Comparison of ENCODE assay signal across 1 cellular context in the genomic region with DNA sequence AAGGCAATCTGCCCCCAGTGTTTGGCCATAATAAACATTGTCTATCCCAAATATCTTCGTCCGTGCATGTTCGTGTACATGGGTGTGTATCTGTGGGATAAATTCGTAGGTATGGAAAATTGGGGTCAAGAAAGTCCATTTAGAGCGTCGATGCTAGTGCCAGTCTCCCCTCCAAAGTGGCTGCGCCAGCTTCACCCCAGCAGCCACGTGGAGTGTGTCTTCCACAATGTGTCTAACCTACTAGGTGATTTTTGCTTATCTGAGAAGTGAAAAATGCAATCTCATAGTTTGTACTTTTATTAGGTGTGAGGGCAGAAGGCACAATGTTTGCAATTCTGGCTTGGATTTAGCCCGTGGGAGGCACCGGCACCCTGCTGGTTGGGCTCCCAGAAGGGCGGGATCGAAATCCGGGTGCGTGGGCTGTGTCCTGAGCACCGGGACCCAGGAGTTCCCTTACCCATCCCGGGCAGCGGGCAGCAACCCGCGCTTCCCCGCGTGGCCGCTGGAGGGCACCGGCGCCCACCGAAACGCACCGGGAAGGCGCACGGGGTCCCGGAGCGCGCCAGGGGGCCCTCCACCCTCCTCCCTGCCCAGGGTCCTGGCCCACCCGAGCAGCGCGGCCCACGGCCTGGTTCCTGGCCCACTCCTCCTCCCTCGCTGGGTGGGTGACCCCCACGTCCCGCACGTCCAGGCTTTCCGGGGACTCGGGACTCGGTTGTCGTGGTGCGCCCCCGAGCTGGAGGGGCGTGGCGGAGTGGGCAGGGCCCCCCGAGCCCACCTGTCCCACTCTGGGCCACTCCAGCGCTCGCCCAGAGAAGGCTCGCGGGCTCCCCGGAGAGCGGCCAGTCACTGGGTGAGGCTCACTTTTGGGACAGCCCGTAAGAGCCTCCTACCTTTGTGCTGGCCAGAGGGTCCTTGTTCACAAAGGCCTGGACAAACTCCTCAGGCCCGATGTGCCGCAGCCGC.
TF ChIP-seq lines count a peak whose summit lies in the region.

No MANE protein-coding gene starts in this region.

TF ChIP-seq in HepG2, 621 proteins besides CTCF, POLR2A, EP300 and RAD21 (continued from another document and continues in another):
- TF ChIP-seq ZNF503 (CRISPR knock-in tag; IDR thresholded peaks at IDR 0.05): no peak
- no peak for TF ChIP-seq ISX (CRISPR knock-in tag; conservative IDR thresholded peaks at IDR 0.05)
- no peak for TF ChIP-seq U2AF2 (IDR thresholded peaks at IDR 0.05; ENCODE audit: low read depth, low read length)
- TF ChIP-seq ZNF678 (CRISPR knock-in tag; IDR thresholded peaks at IDR 0.05): no peak
- TF ChIP-seq, protein P1, sequence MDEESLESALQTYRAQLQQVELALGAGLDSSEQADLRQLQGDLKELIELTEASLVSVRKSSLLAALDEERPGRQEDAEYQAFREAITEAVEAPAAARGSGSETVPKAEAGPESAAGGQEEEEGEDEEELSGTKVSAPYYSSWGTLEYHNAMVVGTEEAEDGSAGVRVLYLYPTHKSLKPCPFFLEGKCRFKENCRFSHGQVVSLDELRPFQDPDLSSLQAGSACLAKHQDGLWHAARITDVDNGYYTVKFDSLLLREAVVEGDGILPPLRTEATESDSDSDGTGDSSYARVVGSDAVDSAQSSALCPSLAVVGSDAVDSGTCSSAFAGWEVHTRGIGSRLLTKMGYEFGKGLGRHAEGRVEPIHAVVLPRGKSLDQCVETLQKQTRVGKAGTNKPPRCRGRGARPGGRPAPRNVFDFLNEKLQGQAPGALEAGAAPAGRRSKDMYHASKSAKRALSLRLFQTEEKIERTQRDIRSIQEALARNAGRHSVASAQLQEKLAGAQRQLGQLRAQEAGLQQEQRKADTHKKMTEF (CRISPR knock-in tag; IDR thresholded peaks at IDR 0.05): no peak
- TF ChIP-seq SALL2 (CRISPR knock-in tag; IDR thresholded peaks at IDR 0.05): 0 out of 2 replicates have a peak, but pooled peaks have one; percentile 60
- TF ChIP-seq, protein P2, sequence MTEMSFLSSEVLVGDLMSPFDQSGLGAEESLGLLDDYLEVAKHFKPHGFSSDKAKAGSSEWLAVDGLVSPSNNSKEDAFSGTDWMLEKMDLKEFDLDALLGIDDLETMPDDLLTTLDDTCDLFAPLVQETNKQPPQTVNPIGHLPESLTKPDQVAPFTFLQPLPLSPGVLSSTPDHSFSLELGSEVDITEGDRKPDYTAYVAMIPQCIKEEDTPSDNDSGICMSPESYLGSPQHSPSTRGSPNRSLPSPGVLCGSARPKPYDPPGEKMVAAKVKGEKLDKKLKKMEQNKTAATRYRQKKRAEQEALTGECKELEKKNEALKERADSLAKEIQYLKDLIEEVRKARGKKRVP (CRISPR knock-in tag; IDR thresholded peaks at IDR 0.05): no peak
- no peak for TF ChIP-seq ZNF589 (CRISPR knock-in tag; conservative IDR thresholded peaks at IDR 0.05)
- no peak for TF ChIP-seq SOX13 (IDR thresholded peaks at IDR 0.05)
- TF ChIP-seq SOX13 (CRISPR knock-in tag; conservative IDR thresholded peaks at IDR 0.05 in 1 of 2, IDR thresholded peaks at IDR 0.05 in 1 of 2): no peak
- TF ChIP-seq BRF2 (CRISPR knock-in tag; IDR thresholded peaks at IDR 0.05): no peak
- no peak for TF ChIP-seq SYNCRIP (IDR thresholded peaks at IDR 0.05; ENCODE audit: insufficient read depth, low read depth, low read length)
- 0 out of 2 replicates have a peak, but pooled peaks have one; percentile 42 for TF ChIP-seq ZNF232 (CRISPR knock-in tag; IDR thresholded peaks at IDR 0.05; ENCODE audit: borderline replicate concordance)
- no peak for TF ChIP-seq SMARCC2 (IDR thresholded peaks at IDR 0.05)
- no peak for TF ChIP-seq MTA1 (CRISPR knock-in tag; IDR thresholded peaks at IDR 0.05; ENCODE audit: borderline replicate concordance)
- TF ChIP-seq ZFAT (CRISPR knock-in tag; conservative IDR thresholded peaks at IDR 0.05): no peak
- TF ChIP-seq, protein P3, sequence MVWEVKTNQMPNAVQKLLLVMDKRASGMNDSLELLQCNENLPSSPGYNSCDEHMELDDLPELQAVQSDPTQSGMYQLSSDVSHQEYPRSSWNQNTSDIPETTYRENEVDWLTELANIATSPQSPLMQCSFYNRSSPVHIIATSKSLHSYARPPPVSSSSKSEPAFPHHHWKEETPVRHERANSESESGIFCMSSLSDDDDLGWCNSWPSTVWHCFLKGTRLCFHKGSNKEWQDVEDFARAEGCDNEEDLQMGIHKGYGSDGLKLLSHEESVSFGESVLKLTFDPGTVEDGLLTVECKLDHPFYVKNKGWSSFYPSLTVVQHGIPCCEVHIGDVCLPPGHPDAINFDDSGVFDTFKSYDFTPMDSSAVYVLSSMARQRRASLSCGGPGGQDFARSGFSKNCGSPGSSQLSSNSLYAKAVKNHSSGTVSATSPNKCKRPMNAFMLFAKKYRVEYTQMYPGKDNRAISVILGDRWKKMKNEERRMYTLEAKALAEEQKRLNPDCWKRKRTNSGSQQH (CRISPR knock-in tag; IDR thresholded peaks at IDR 0.05; ENCODE audit: low read depth): no peak
- TF ChIP-seq HDAC6 (IDR thresholded peaks at IDR 0.05; ENCODE audit: low read depth, low read length): no peak
- 0 out of 2 replicates have a peak, but pooled peaks have one; percentile 20 for TF ChIP-seq ZNF768 (CRISPR knock-in tag; IDR thresholded peaks at IDR 0.05)
- no peak for TF ChIP-seq SP2 (CRISPR knock-in tag; IDR thresholded peaks at IDR 0.05)
- TF ChIP-seq, protein P4, sequence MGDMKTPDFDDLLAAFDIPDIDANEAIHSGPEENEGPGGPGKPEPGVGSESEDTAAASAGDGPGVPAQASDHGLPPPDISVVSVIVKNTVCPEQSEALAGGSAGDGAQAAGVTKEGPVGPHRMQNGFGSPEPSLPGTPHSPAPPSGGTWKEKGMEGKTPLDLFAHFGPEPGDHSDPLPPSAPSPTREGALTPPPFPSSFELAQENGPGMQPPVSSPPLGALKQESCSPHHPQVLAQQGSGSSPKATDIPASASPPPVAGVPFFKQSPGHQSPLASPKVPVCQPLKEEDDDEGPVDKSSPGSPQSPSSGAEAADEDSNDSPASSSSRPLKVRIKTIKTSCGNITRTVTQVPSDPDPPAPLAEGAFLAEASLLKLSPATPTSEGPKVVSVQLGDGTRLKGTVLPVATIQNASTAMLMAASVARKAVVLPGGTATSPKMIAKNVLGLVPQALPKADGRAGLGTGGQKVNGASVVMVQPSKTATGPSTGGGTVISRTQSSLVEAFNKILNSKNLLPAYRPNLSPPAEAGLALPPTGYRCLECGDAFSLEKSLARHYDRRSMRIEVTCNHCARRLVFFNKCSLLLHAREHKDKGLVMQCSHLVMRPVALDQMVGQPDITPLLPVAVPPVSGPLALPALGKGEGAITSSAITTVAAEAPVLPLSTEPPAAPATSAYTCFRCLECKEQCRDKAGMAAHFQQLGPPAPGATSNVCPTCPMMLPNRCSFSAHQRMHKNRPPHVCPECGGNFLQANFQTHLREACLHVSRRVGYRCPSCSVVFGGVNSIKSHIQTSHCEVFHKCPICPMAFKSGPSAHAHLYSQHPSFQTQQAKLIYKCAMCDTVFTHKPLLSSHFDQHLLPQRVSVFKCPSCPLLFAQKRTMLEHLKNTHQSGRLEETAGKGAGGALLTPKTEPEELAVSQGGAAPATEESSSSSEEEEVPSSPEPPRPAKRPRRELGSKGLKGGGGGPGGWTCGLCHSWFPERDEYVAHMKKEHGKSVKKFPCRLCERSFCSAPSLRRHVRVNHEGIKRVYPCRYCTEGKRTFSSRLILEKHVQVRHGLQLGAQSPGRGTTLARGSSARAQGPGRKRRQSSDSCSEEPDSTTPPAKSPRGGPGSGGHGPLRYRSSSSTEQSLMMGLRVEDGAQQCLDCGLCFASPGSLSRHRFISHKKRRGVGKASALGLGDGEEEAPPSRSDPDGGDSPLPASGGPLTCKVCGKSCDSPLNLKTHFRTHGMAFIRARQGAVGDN (CRISPR knock-in tag; IDR thresholded peaks at IDR 0.05): peak; percentile 42
- no peak for TF ChIP-seq CENPBD1 (CRISPR knock-in tag; IDR thresholded peaks at IDR 0.05; ENCODE audit: borderline replicate concordance, low read depth)
- TF ChIP-seq EEA1 (CRISPR knock-in tag; IDR thresholded peaks at IDR 0.05; ENCODE audit: borderline replicate concordance): 0 out of 2 replicates have a peak, but pooled peaks have one; percentile 26
- no peak for TF ChIP-seq MXD3 (CRISPR knock-in tag; IDR thresholded peaks at IDR 0.05)
- TF ChIP-seq FOXM1 (CRISPR knock-in tag; IDR thresholded peaks at IDR 0.05): no peak
- TF ChIP-seq, protein P5, sequence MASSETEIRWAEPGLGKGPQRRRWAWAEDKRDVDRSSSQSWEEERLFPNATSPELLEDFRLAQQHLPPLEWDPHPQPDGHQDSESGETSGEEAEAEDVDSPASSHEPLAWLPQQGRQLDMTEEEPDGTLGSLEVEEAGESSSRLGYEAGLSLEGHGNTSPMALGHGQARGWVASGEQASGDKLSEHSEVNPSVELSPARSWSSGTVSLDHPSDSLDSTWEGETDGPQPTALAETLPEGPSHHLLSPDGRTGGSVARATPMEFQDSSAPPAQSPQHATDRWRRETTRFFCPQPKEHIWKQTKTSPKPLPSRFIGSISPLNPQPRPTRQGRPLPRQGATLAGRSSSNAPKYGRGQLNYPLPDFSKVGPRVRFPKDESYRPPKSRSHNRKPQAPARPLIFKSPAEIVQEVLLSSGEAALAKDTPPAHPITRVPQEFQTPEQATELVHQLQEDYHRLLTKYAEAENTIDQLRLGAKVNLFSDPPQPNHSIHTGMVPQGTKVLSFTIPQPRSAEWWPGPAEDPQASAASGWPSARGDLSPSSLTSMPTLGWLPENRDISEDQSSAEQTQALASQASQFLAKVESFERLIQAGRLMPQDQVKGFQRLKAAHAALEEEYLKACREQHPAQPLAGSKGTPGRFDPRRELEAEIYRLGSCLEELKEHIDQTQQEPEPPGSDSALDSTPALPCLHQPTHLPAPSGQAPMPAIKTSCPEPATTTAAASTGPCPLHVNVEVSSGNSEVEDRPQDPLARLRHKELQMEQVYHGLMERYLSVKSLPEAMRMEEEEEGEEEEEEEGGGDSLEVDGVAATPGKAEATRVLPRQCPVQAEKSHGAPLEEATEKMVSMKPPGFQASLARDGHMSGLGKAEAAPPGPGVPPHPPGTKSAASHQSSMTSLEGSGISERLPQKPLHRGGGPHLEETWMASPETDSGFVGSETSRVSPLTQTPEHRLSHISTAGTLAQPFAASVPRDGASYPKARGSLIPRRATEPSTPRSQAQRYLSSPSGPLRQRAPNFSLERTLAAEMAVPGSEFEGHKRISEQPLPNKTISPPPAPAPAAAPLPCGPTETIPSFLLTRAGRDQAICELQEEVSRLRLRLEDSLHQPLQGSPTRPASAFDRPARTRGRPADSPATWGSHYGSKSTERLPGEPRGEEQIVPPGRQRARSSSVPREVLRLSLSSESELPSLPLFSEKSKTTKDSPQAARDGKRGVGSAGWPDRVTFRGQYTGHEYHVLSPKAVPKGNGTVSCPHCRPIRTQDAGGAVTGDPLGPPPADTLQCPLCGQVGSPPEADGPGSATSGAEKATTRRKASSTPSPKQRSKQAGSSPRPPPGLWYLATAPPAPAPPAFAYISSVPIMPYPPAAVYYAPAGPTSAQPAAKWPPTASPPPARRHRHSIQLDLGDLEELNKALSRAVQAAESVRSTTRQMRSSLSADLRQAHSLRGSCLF (CRISPR knock-in tag; IDR thresholded peaks at IDR 0.05; ENCODE audit: borderline replicate concordance): no peak
- no peak for TF ChIP-seq ZKSCAN1 (IDR thresholded peaks at IDR 0.05; ENCODE audit: low read length)
- TF ChIP-seq PATZ1 (CRISPR knock-in tag; IDR thresholded peaks at IDR 0.05): no peak
- TF ChIP-seq, protein P6, sequence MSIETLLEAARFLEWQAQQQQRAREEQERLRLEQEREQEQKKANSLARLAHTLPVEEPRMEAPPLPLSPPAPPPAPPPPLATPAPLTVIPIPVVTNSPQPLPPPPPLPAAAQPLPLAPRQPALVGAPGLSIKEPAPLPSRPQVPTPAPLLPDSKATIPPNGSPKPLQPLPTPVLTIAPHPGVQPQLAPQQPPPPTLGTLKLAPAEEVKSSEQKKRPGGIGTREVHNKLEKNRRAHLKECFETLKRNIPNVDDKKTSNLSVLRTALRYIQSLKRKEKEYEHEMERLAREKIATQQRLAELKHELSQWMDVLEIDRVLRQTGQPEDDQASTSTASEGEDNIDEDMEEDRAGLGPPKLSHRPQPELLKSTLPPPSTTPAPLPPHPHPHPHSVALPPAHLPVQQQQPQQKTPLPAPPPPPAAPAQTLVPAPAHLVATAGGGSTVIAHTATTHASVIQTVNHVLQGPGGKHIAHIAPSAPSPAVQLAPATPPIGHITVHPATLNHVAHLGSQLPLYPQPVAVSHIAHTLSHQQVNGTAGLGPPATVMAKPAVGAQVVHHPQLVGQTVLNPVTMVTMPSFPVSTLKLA (IDR thresholded peaks at IDR 0.05): peak; percentile 79
